Comparison of ENCODE assay signal across 12 cellular contexts in genomic region chr17:1146551-1147265, GRCh38.
"Had no signal": no experiment of that assay in that cellular context is flagged by ENCODE, and none has a peak within 500 bp of the region (broad histone marks: within the 10 kb centered on the region; RNA-seq: fewer than 3 reads in every experiment).

No MANE protein-coding gene starts in this region.

- H3K36me3 Mint-ChIP-seq: activated naive CD4-positive, alpha-beta T cell treated with anti-CD3 and anti-CD28 coated beads, Interleukin-2, amount 50 U/mL, for 24 hours had no signal

- H3K4me3 ChIP-seq: esophagus muscularis mucosa, smooth muscle cell, transverse colon had no signal

- H3K4me2 ChIP-seq: smooth muscle cell had no signal

- H3K9me3 Mint-ChIP-seq: activated naive CD4-positive, alpha-beta T cell treated with anti-CD3 and anti-CD28 coated beads, Interleukin-2, amount 50 U/mL, for 24 hours had no signal

- H3K36me3 ChIP-seq: transverse colon had no signal

- H3K4me3 Mint-ChIP-seq: activated naive CD4-positive, alpha-beta T cell treated with anti-CD3 and anti-CD28 coated beads, Interleukin-2, amount 50 U/mL, for 24 hours; stimulated activated memory B cell treated with anti-CD40 and anti-IgM and Interleukin-4, amounts not matched to agents 10 μg/mL and 1 μg/mL and 100 μg/mL, for 72 hours; T-cell had no signal

- H3K27ac Mint-ChIP-seq: activated naive CD4-positive, alpha-beta T cell treated with anti-CD3 and anti-CD28 coated beads, Interleukin-2, amount 50 U/mL, for 24 hours; stimulated activated memory B cell treated with anti-CD40 and anti-IgM and Interleukin-4, amounts not matched to agents 10 μg/mL and 1 μg/mL and 100 μg/mL, for 72 hours had no signal

- DNase-seq: activated CD4-positive, alpha-beta T cell treated with anti-CD3 and anti-CD28 coated beads for 4 hours; foreskin fibroblast; mammary epithelial cell; right cardiac atrium; T-cell; T1000; transverse colon had no signal

- H3K27me3 ChIP-seq: esophagus muscularis mucosa, transverse colon had no signal

- H3K27me3 Mint-ChIP-seq: activated naive CD4-positive, alpha-beta T cell treated with anti-CD3 and anti-CD28 coated beads, Interleukin-2, amount 50 U/mL, for 24 hours; stimulated activated memory B cell treated with anti-CD40 and anti-IgM and Interleukin-4, amounts not matched to agents 10 μg/mL and 1 μg/mL and 100 μg/mL, for 72 hours; T-cell had no signal

- H3K4me1 Mint-ChIP-seq: activated naive CD4-positive, alpha-beta T cell treated with anti-CD3 and anti-CD28 coated beads, Interleukin-2, amount 50 U/mL, for 24 hours; T-cell had no signal

- H3K27ac ChIP-seq: esophagus muscularis mucosa, VCaP had no signal

- H3K9me3 ChIP-seq: esophagus muscularis mucosa, transverse colon had no signal
